ENCODE assay signal across 8 cellular contexts in genomic region chr4:80058740-80059139, GRCh38.
DNase-seq lines count a peak whose midpoint lies in the region; ATAC-seq lines count a peak whose summit lies in the region.

No MANE protein-coding gene starts in this region.

- peak overlapping the region; percentile 67 for H3K4me3 Mint-ChIP-seq in activated naive CD4-positive, alpha-beta T cell treated with anti-CD3 and anti-CD28 coated beads, Interleukin-2, amount 10 ng/mL, durations not matched to agents 7 days and 5 days

- CTCF ChIA-PET in activated naive CD4-positive, alpha-beta T cell treated with anti-CD3 and anti-CD28 coated beads, Interleukin-2, amount 10 ng/mL, durations not matched to agents 7 days and 5 days (lab: Charles Lee): interaction anchor here (1.1 to 1.6 kb wide), 3 partner anchors 16 to 141 kb away, joined by 3 to 9 read pairs (median 5); no protein-coding TSS in a partner anchor

- H3K4me3 ChIP-seq in skin epidermis: no peak overlapping the region

- peak overlapping the region; percentile 94 for H3K27ac Mint-ChIP-seq in activated naive CD4-positive, alpha-beta T cell treated with anti-CD3 and anti-CD28 coated beads, Interleukin-2, amount 10 ng/mL, durations not matched to agents 7 days and 5 days

- peak overlapping the region in 12 of 21 experiments; percentile 35 to 75 (median 60) for H3K27ac ChIP-seq in skin epidermis

- H3K4me1 Mint-ChIP-seq in activated naive CD4-positive, alpha-beta T cell treated with anti-CD3 and anti-CD28 coated beads, Interleukin-2, amount 10 ng/mL, durations not matched to agents 7 days and 5 days: peaks cover 36% of the 10 kb centered on the region

- no peaks in the 10 kb centered on the region for H3K9me3 Mint-ChIP-seq in activated naive CD4-positive, alpha-beta T cell treated with anti-CD3 and anti-CD28 coated beads, Interleukin-2, amount 10 ng/mL, durations not matched to agents 7 days and 5 days

- no peaks in the 10 kb centered on the region for H3K27me3 Mint-ChIP-seq in activated naive CD4-positive, alpha-beta T cell treated with anti-CD3 and anti-CD28 coated beads, Interleukin-2, amount 10 ng/mL, durations not matched to agents 7 days and 5 days

- peaks cover 49% of the 10 kb centered on the region for H3K36me3 Mint-ChIP-seq in activated naive CD4-positive, alpha-beta T cell treated with anti-CD3 and anti-CD28 coated beads, Interleukin-2, amount 10 ng/mL, durations not matched to agents 7 days and 5 days

- DNase-seq in KG1 (lab: John Stamatoyannopoulos, UW) (peak; percentile 78), AG08396 (ENCODE audit: low spot score) (no peak), NCI-H1417 (lab: John Stamatoyannopoulos, UW) (no peak), NCI-H2029 treated with DMSO at 0.1 percent for 48 hours (lab: John Stamatoyannopoulos, UW) (no peak)
- peak; percentile 53 for DNase-seq in activated naive CD4-positive, alpha-beta T cell treated with anti-CD3 and anti-CD28 coated beads, Interleukin-2, amount 10 ng/mL, durations not matched to agents 7 days and 5 days

- peak; percentile 99 for ATAC-seq in GM18511 (IDR thresholded peaks at IDR 0.05; ENCODE audit: unreplicated experiment)
- peak; percentile 99 for ATAC-seq in GM21576 (IDR thresholded peaks at IDR 0.05; ENCODE audit: unreplicated experiment)

Comparison
In these comparisons a context has a peak if more than half of its experiments do, and no peak if none do; other contexts are left out.
1. DNase-seq: peak in KG1 (single experiment) and activated naive CD4-positive, alpha-beta T cell treated with anti-CD3 and anti-CD28 coated beads, Interleukin-2, amount 10 ng/mL, durations not matched to agents 7 days and 5 days (single experiment); none in AG08396 (single experiment), NCI-H1417 (0 of 3) and NCI-H2029 treated with DMSO at 0.1 percent for 48 hours (single experiment).